24 cellular contexts compared by ENCODE assay signal in the genomic region with DNA sequence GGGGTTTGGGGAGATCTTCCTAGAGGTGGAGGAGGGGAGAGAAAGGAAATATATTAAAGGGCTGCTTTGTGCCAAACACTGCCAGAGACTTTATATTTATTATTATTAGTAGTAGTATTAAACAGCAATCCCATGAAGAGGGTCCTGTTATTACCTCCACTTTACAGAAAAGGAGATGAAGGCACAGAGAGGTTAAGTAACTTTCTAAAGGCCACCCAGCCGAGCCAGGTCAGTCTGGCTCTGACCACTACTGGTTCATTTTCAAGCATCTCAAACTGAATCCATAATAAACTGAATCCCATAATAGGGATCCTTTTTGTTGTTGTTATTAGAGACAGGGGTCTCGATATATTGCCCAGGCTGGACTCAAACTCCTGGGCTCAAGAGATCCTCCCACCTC. TPM values are rescaled to one million over a fixed set of nuclear protein-coding genes. Genes with fewer than 3 reads are reported as not detected.
DNase-seq lines count a peak whose midpoint lies in the region; TF ChIP-seq lines count a peak whose summit lies in the region.
"Had no signal": no experiment of that assay in that cellular context is flagged by ENCODE, and none has a peak within 500 bp of the region (broad histone marks: within the 10 kb centered on the region; RNA-seq: fewer than 3 reads in every experiment).

No MANE protein-coding gene starts in this region.

- 0 out of 2 replicates have a peak overlapping the region, but pooled peaks have one; percentile 1 for H2AFZ ChIP-seq in Loucy (ENCODE audit: low read length)
- H2AFZ ChIP-seq: parathyroid adenoma had no signal

- H3K4me3 ChIP-seq in Loucy (ENCODE audit: low read length, poor library complexity, severe bottlenecking) = no peak overlapping the region
- H3K4me3 ChIP-seq in colonic mucosa = no peak overlapping the region
- no peak overlapping the region for H3K4me3 ChIP-seq in mucosa of stomach (ENCODE audit: low read length)
- H3K4me3 ChIP-seq in WERI-Rb-1 (ENCODE audit: low read depth, low read length) = no peak overlapping the region
- H3K4me3 ChIP-seq: ascending aorta, dorsolateral prefrontal cortex had no signal

- H3K27ac ChIP-seq in colonic mucosa (peak overlapping the region; percentile 44), WERI-Rb-1 (no peak overlapping the region)
- H3K27ac ChIP-seq: ascending aorta, dorsolateral prefrontal cortex, parathyroid adenoma had no signal

- no peaks in the 10 kb centered on the region for H3K79me2 ChIP-seq in Loucy (ENCODE audit: insufficient read depth, low read length)
- H3K79me2 ChIP-seq: parathyroid adenoma had no signal

- H3K27me3 Mint-ChIP-seq in type B pancreatic cell = no peaks in the 10 kb centered on the region
- H3K27me3 Mint-ChIP-seq: activated naive CD4-positive, alpha-beta T cell treated with anti-CD3 and anti-CD28 coated beads, Interleukin-2, amount 50 U/mL, for 24 hours; activated T-helper 17 cell treated with anti-CD3 and anti-CD28 coated beads, Interleukin-2, amount 50 U/mL, for 72 hours; naive thymus-derived CD8-positive, alpha-beta T cell had no signal

- no peaks in the 10 kb centered on the region for H3K9me2 ChIP-seq in Loucy (replicated peaks; ENCODE audit: low read depth, low read length)

- DNase-seq in colonic mucosa (no peak), type B pancreatic cell (ENCODE audit: extremely low spot score, unreplicated experiment) (no peak), NCI-H748 treated with DMSO at 0.1 percent for 48 hours (lab: John Stamatoyannopoulos, UW) (no peak), NCI-H524 (lab: John Stamatoyannopoulos, UW) (no peak), WERI-Rb-1 (no peak)
- DNase-seq in activated CD4-positive, CD25-positive, alpha-beta regulatory T cell (lab: John Stamatoyannopoulos, UW) = no peak
- DNase-seq: activated CD4-positive, alpha-beta T cell treated with anti-CD3 and anti-CD28 coated beads, Interleukin-2, amount 50 U/mL, for 4 hours; activated CD8-positive, alpha-beta memory T cell treated with anti-CD3 and anti-CD28 coated beads, Interleukin-2, amount 50 U/mL, for 4 hours; central memory CD4-positive, alpha-beta T cell; DND-41; dorsolateral prefrontal cortex; GOT3; mesenchymal stem cell; NCI-H187; NCI-H774; stimulated activated CD4-positive, alpha-beta T cell treated with anti-CD3 and anti-CD28 coated beads, Interleukin-15, amount 100 ng/mL, for 24 hours had no signal

- peak overlapping the region; percentile 43 for H3K4me3 Mint-ChIP-seq in type B pancreatic cell
- H3K4me3 Mint-ChIP-seq: activated naive CD4-positive, alpha-beta T cell treated with anti-CD3 and anti-CD28 coated beads, Interleukin-2, amount 50 U/mL, for 24 hours; activated T-helper 17 cell treated with anti-CD3 and anti-CD28 coated beads, Interleukin-2, amount 50 U/mL, for 72 hours; naive thymus-derived CD8-positive, alpha-beta T cell; WTC11 had no signal

- H4K20me1 ChIP-seq in Loucy (ENCODE audit: insufficient read depth, low read length, poor library complexity, severe bottlenecking) = no peaks in the 10 kb centered on the region

- H3K4me2 ChIP-seq in Loucy (ENCODE audit: low read depth, low read length, poor library complexity, severe bottlenecking) = no peak overlapping the region

- no peaks in the 10 kb centered on the region for H3K36me3 Mint-ChIP-seq in type B pancreatic cell
- H3K36me3 Mint-ChIP-seq: activated naive CD4-positive, alpha-beta T cell treated with anti-CD3 and anti-CD28 coated beads, Interleukin-2, amount 50 U/mL, for 24 hours; naive thymus-derived CD8-positive, alpha-beta T cell; WTC11 had no signal

- H3K9ac ChIP-seq in Loucy (ENCODE audit: low read depth, low read length, poor library complexity, severe bottlenecking) (no peak overlapping the region), colonic mucosa (ENCODE audit: low read depth in 2 of 2, low read length in 2 of 2) (no peak overlapping the region), mucosa of stomach (ENCODE audit: low read length) (peak overlapping the region; percentile 38)
- H3K9ac ChIP-seq: parathyroid adenoma had no signal

- no peaks in the 10 kb centered on the region for H3K9me3 Mint-ChIP-seq in type B pancreatic cell
- H3K9me3 Mint-ChIP-seq: activated naive CD4-positive, alpha-beta T cell treated with anti-CD3 and anti-CD28 coated beads, Interleukin-2, amount 50 U/mL, for 24 hours; activated T-helper 17 cell treated with anti-CD3 and anti-CD28 coated beads, Interleukin-2, amount 50 U/mL, for 72 hours; naive thymus-derived CD8-positive, alpha-beta T cell had no signal

- TF ChIP-seq CTCF in Loucy (conservative IDR thresholded peaks at IDR 0.05; ENCODE audit: low read length) (no peak), colonic mucosa (IDR thresholded peaks at IDR 0.05) (no peak), type B pancreatic cell (conservative IDR thresholded peaks at IDR 0.05) (no peak), WERI-Rb-1 (IDR thresholded peaks at IDR 0.05; ENCODE audit: low read depth, low read length) (no peak)

- H3K36me3 ChIP-seq in Loucy (ENCODE audit: insufficient read depth, low read length) (no peaks in the 10 kb centered on the region), colonic mucosa (no peaks in the 10 kb centered on the region), mucosa of stomach (ENCODE audit: control insufficient read depth, insufficient read depth, low read length) (no peaks in the 10 kb centered on the region), WERI-Rb-1 (no peaks in the 10 kb centered on the region)
- H3K36me3 ChIP-seq: ascending aorta had no signal

- intact Hi-C loops in colonic mucosa (cut with DNase I) = no loop called here

- H3K27ac Mint-ChIP-seq in type B pancreatic cell = peak overlapping the region; percentile 94
- H3K27ac Mint-ChIP-seq: activated naive CD4-positive, alpha-beta T cell treated with anti-CD3 and anti-CD28 coated beads, Interleukin-2, amount 50 U/mL, for 24 hours; activated T-helper 17 cell treated with anti-CD3 and anti-CD28 coated beads, Interleukin-2, amount 50 U/mL, for 72 hours; WTC11 had no signal

- peaks cover 20% of the 10 kb centered on the region for H3K4me1 ChIP-seq in Loucy (ENCODE audit: insufficient read depth, low read length, poor library complexity, severe bottlenecking)
- H3K4me1 ChIP-seq in colonic mucosa = no peaks in the 10 kb centered on the region
- peaks cover 20% of the 10 kb centered on the region for H3K4me1 ChIP-seq in mucosa of stomach (ENCODE audit: control insufficient read depth, insufficient read depth, low read length)
- H3K4me1 ChIP-seq: ascending aorta, parathyroid adenoma had no signal

- H3K9me3 ChIP-seq in Loucy (ENCODE audit: insufficient read depth, low read depth, low read length) = no peaks in the 10 kb centered on the region
- H3K9me3 ChIP-seq in colonic mucosa = no peaks in the 10 kb centered on the region
- H3K9me3 ChIP-seq in mucosa of stomach (ENCODE audit: control insufficient read depth, low read length) = no peaks in the 10 kb centered on the region
- no peaks in the 10 kb centered on the region for H3K9me3 ChIP-seq in WERI-Rb-1 (ENCODE audit: severe bottlenecking)
- H3K9me3 ChIP-seq: ascending aorta had no signal

- no peaks in the 10 kb centered on the region for H3K27me3 ChIP-seq in Loucy (ENCODE audit: insufficient read depth, low read length, poor library complexity, severe bottlenecking)
- no peaks in the 10 kb centered on the region for H3K27me3 ChIP-seq in colonic mucosa
- H3K27me3 ChIP-seq in mucosa of stomach (ENCODE audit: control insufficient read depth, insufficient read depth, low read length) = no peaks in the 10 kb centered on the region
- no peaks in the 10 kb centered on the region for H3K27me3 ChIP-seq in WERI-Rb-1 (ENCODE audit: insufficient read depth, low read depth, severe bottlenecking)
- H3K27me3 ChIP-seq: ascending aorta, dorsolateral prefrontal cortex had no signal

- H3K4me1 Mint-ChIP-seq in type B pancreatic cell (ENCODE audit: unreplicated experiment) = peaks cover 23% of the 10 kb centered on the region
- H3K4me1 Mint-ChIP-seq: activated naive CD4-positive, alpha-beta T cell treated with anti-CD3 and anti-CD28 coated beads, Interleukin-2, amount 50 U/mL, for 24 hours had no signal

- H3F3A ChIP-seq in Loucy (ENCODE audit: low read depth) = no peaks in the 10 kb centered on the region

RNA-seq across cellular contexts. Expression of gene NCMAP, which starts 12.6 kb away (rescaled TPM):
- total RNA-seq in colonic mucosa (1 to 10 TPM in 1 of 2 donors, under 1 TPM in 1; 0.72 to 2.7 TPM), type B pancreatic cell (ENCODE audit: low replicate concordance) (2.1 and 2.4 TPM in 2 replicates)
- total RNA-seq: activated T-helper 17 cell treated with anti-CD3 and anti-CD28 coated beads, Interleukin-2, amount 50 U/mL, for 72 hours; ascending aorta had no signal
